1 cellular context compared by ENCODE assay signal in the genomic region with DNA sequence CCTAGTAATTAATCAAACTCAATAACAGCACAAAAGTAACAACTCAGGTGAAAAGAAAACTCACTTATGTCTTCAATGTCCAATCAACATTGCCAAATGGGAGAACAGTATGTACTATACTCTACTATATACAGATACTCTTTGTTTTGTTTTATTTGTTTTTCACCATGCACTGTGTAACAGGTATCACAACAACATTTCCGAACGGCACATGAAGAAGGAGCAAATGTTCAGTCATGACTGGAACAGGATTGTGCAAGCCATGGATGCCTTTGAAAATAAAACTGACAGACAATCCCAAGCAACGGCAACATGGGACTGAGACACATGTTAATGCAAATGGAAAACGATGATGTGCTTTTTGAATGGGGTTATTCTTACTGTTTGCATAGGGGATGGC.
TF ChIP-seq lines count a peak whose summit lies in the region.

No MANE protein-coding gene starts in this region.

TF ChIP-seq in SK-N-SH treated with all-trans-retinoic acid at 6 μM for 48 hours, 23 proteins besides CTCF, POLR2A, EP300 and RAD21 (continued from another document):
- TF ChIP-seq, protein P1, sequence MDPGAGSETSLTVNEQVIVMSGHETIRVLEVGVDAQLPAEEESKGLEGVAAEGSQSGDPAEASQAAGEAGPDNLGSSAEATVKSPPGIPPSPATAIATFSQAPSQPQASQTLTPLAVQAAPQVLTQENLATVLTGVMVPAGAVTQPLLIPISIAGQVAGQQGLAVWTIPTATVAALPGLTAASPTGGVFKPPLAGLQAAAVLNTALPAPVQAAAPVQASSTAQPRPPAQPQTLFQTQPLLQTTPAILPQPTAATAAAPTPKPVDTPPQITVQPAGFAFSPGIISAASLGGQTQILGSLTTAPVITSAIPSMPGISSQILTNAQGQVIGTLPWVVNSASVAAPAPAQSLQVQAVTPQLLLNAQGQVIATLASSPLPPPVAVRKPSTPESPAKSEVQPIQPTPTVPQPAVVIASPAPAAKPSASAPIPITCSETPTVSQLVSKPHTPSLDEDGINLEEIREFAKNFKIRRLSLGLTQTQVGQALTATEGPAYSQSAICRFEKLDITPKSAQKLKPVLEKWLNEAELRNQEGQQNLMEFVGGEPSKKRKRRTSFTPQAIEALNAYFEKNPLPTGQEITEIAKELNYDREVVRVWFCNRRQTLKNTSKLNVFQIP (CRISPR knock-in tag; IDR thresholded peaks at IDR 0.05; ENCODE audit: borderline replicate concordance, low read depth) = no peak
- TF ChIP-seq, protein P2, sequence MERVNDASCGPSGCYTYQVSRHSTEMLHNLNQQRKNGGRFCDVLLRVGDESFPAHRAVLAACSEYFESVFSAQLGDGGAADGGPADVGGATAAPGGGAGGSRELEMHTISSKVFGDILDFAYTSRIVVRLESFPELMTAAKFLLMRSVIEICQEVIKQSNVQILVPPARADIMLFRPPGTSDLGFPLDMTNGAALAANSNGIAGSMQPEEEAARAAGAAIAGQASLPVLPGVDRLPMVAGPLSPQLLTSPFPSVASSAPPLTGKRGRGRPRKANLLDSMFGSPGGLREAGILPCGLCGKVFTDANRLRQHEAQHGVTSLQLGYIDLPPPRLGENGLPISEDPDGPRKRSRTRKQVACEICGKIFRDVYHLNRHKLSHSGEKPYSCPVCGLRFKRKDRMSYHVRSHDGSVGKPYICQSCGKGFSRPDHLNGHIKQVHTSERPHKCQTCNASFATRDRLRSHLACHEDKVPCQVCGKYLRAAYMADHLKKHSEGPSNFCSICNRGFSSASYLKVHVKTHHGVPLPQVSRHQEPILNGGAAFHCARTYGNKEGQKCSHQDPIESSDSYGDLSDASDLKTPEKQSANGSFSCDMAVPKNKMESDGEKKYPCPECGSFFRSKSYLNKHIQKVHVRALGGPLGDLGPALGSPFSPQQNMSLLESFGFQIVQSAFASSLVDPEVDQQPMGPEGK (CRISPR knock-in tag; IDR thresholded peaks at IDR 0.05; ENCODE audit: borderline replicate concordance) = no peak
- no peak for TF ChIP-seq ZC3H10 (CRISPR knock-in tag; IDR thresholded peaks at IDR 0.05)
